In genomic region chr17:80970044-80970761, GRCh38 we compare ENCODE assay signal across 8 cellular contexts. TPM values are rescaled to one million over a fixed set of nuclear protein-coding genes. Genes with fewer than 3 reads are reported as not detected.
DNase-seq lines count a peak whose midpoint lies in the region; ATAC-seq and TF ChIP-seq lines count a peak whose summit lies in the region.

No MANE protein-coding gene starts in this region.

- TF ChIP-seq POLR2A in body of pancreas (IDR thresholded peaks at IDR 0.05) = no peak

- H3K27ac ChIP-seq in RWPE2 (ENCODE audit: poor library complexity, severe bottlenecking) = no peak overlapping the region
- no peak overlapping the region for H3K27ac ChIP-seq in body of pancreas
- H3K27ac ChIP-seq in stomach smooth muscle (ENCODE audit: low read length) = no peak overlapping the region

- TF ChIP-seq CTCF in RWPE2 (IDR thresholded peaks at IDR 0.05; ENCODE audit: poor library complexity, severe bottlenecking) (peak; percentile 47), body of pancreas (IDR thresholded peaks at IDR 0.05) (peak in 6 of 7 experiments; percentile 6 to 28 (median 22))

- intact Hi-C loops in Right ventricle myocardium inferior (cut with DNase I) = no loop called here
- intact Hi-C loops in cardiac septum (cut with DNase I) = no loop called here
- intact Hi-C loops in body of pancreas (cut with DNase I) = no loop called here
- intact Hi-C loops in left colon (cut with DNase I, micrococcal nuclease) = loop anchor here in 1 of 2 donors (10.0 kb wide), 2 partner anchors 105 to 545 kb away; no protein-coding TSS in a partner anchor

- ATAC-seq in Right ventricle myocardium inferior (peak; percentile 71), RWPE2 (ENCODE audit: low read depth) (peak; percentile 66), body of pancreas (peak; percentile 27), left colon (peak; percentile 57), GM18498 (IDR thresholded peaks at IDR 0.05; ENCODE audit: unreplicated experiment) (no peak)

- no peak overlapping the region for H3K4me3 ChIP-seq in RWPE2 (ENCODE audit: severe bottlenecking)
- H3K4me3 ChIP-seq in body of pancreas = no peak overlapping the region
- peak overlapping the region in 1 of 2 donors; percentile 16 for H3K4me3 ChIP-seq in stomach smooth muscle (ENCODE audit: low read length in 2 of 2)

- H3K27me3 ChIP-seq in RWPE2 (ENCODE audit: insufficient read depth, poor library complexity, severe bottlenecking) = no peaks in the 10 kb centered on the region
- H3K27me3 ChIP-seq in body of pancreas = peaks cover 0 to 17% of the 10 kb centered on the region in 2 donors
- H3K27me3 ChIP-seq in stomach smooth muscle (ENCODE audit: control insufficient read depth in 1 of 2, insufficient read depth in 2 of 2, low read length in 2 of 2) = no peaks in the 10 kb centered on the region

- H3K9me3 ChIP-seq in RWPE2 (ENCODE audit: severe bottlenecking) (no peaks in the 10 kb centered on the region), body of pancreas (no peaks in the 10 kb centered on the region), stomach smooth muscle (ENCODE audit: control insufficient read depth in 2 of 2, low read length in 2 of 2) (no peaks in the 10 kb centered on the region)

- DNase-seq in Right ventricle myocardium inferior (ENCODE audit: missing footprints) = no peak
- no peak for DNase-seq in cardiac septum (ENCODE audit: low spot score)
- DNase-seq in RWPE2 (ENCODE audit: low spot score) = no peak
- DNase-seq in body of pancreas = peak in 2 of 4 donors; percentile 31 to 39
- DNase-seq in left colon = peak in 1 of 2 donors; percentile 61
- no peak for DNase-seq in GF-D8 (lab: John Stamatoyannopoulos, UW)

- H3K36me3 ChIP-seq in RWPE2 (ENCODE audit: low read depth) (no peaks in the 10 kb centered on the region), body of pancreas (replicated peaks in 1 of 2; ENCODE audit: insufficient read depth in 1 of 2, low read depth in 2 of 2) (no peaks in the 10 kb centered on the region), stomach smooth muscle (ENCODE audit: control insufficient read depth in 2 of 2, insufficient read depth in 2 of 2, low read length in 2 of 2) (peaks cover 0 to 3% of the 10 kb centered on the region in 2 donors)

- H3K4me1 ChIP-seq in RWPE2 (ENCODE audit: insufficient read depth, poor library complexity, severe bottlenecking) (no peaks in the 10 kb centered on the region), body of pancreas (peaks cover 16% of the 10 kb centered on the region), stomach smooth muscle (ENCODE audit: control insufficient read depth, insufficient read depth, low read length) (peaks cover 34% of the 10 kb centered on the region)

- peak overlapping the region; percentile 13 to 37 for H3K9ac ChIP-seq in stomach smooth muscle (ENCODE audit: low read length in 2 of 2)

- WGBS in body of pancreas, 2 donors = 32 to 40% methylated on average over 6 to 20 of the region's 20 CpGs

RNA-seq across cellular contexts. Expression of gene CHMP6, which starts 21.4 kb away (rescaled TPM):
- total RNA-seq in Right ventricle myocardium inferior (19.0 TPM), cardiac septum (21.7 TPM), body of pancreas (10 to 100 TPM; 10.4 to 32.3 TPM), left colon (10 to 100 TPM; 37.2 to 39.5 TPM)
